20 cellular contexts compared by ENCODE assay signal in the genomic region with DNA sequence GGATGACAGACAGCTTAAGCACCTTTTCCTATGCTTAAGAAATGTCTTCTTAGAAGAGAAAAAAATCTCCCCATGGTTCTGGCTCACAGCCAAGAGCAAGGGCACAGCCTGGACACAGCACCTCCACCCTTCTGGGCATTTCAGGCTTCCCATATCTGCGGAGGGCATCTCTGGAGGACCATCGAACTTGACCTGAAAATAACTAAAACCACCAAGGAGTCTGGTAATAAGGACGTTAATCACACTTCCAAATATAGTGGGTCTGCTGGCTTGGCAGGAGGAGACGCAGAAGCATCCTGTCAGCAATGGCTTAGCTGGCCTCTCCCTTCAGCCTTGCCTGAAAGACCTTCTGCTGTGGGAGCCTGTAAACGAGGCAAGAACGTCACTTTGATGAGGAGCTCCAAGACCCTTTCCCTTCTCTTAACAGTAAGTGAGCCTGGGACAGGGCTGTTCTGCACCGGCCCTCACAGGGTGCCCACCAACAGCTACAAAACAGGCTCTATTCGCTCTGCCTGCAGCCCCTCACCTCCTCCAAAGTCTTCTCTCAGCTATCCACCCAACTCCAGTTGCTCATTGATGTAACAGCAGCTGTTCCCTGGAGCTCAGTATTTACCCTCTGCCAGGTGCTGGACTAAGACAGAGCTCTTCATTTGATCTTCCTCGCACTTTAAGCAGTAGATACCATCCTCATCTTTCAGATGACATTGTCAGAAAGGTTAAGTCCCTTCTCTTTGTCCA. TPM values are rescaled to one million over a fixed set of nuclear protein-coding genes. Genes with fewer than 3 reads are reported as not detected.
DNase-seq lines count a peak whose midpoint lies in the region; ATAC-seq and TF ChIP-seq lines count a peak whose summit lies in the region.
"Had no signal": no experiment of that assay in that cellular context is flagged by ENCODE, and none has a peak within 500 bp of the region (broad histone marks: within the 10 kb centered on the region; RNA-seq: fewer than 3 reads in every experiment).

No MANE protein-coding gene starts in this region.

- H3K27me3 Mint-ChIP-seq in activated naive CD8-positive, alpha-beta T cell treated with anti-CD3 and anti-CD28 coated beads, Interleukin-2, amount 10 ng/mL, durations not matched to agents 7 days and 5 days: no peaks in the 10 kb centered on the region
- no peaks in the 10 kb centered on the region for H3K27me3 Mint-ChIP-seq in activated naive CD8-positive, alpha-beta T cell treated with anti-CD3 and anti-CD28 coated beads, Interleukin-2, amount 50 U/mL, for 24 hours
- H3K27me3 Mint-ChIP-seq in T-helper 17 cell: no peaks in the 10 kb centered on the region
- H3K27me3 Mint-ChIP-seq: activated naive CD4-positive, alpha-beta T cell treated with anti-CD3 and anti-CD28 coated beads, Interleukin-2, amount 10 ng/mL, durations not matched to agents 7 days and 5 days; effector memory CD8-positive, alpha-beta T cell had no signal

- H3K4me3 Mint-ChIP-seq in activated naive CD8-positive, alpha-beta T cell treated with anti-CD3 and anti-CD28 coated beads, Interleukin-2, amount 10 ng/mL, durations not matched to agents 7 days and 5 days: peak overlapping the region; percentile 17
- no peak overlapping the region for H3K4me3 Mint-ChIP-seq in activated naive CD8-positive, alpha-beta T cell treated with anti-CD3 and anti-CD28 coated beads, Interleukin-2, amount 50 U/mL, for 24 hours
- no peak overlapping the region for H3K4me3 Mint-ChIP-seq in T-helper 17 cell
- H3K4me3 Mint-ChIP-seq: activated naive CD4-positive, alpha-beta T cell treated with anti-CD3 and anti-CD28 coated beads, Interleukin-2, amount 10 ng/mL, durations not matched to agents 7 days and 5 days had no signal

- intact Hi-C loops in left colon (cut with DNase I, micrococcal nuclease): no loop called here
- intact Hi-C loops in thyroid gland (cut with DNase I): no loop called here

- H3K9me3 Mint-ChIP-seq in activated naive CD8-positive, alpha-beta T cell treated with anti-CD3 and anti-CD28 coated beads, Interleukin-2, amount 10 ng/mL, durations not matched to agents 7 days and 5 days: no peaks in the 10 kb centered on the region
- H3K9me3 Mint-ChIP-seq in activated naive CD8-positive, alpha-beta T cell treated with anti-CD3 and anti-CD28 coated beads, Interleukin-2, amount 50 U/mL, for 24 hours: no peaks in the 10 kb centered on the region
- H3K9me3 Mint-ChIP-seq: activated naive CD4-positive, alpha-beta T cell treated with anti-CD3 and anti-CD28 coated beads, Interleukin-2, amount 10 ng/mL, durations not matched to agents 7 days and 5 days; effector memory CD8-positive, alpha-beta T cell had no signal

- no peak for TF ChIP-seq POLR2A in thyroid gland (IDR thresholded peaks at IDR 0.05)

- no peak overlapping the region for H3K27ac Mint-ChIP-seq in activated naive CD8-positive, alpha-beta T cell treated with anti-CD3 and anti-CD28 coated beads, Interleukin-2, amount 10 ng/mL, durations not matched to agents 7 days and 5 days
- no peak overlapping the region for H3K27ac Mint-ChIP-seq in activated naive CD8-positive, alpha-beta T cell treated with anti-CD3 and anti-CD28 coated beads, Interleukin-2, amount 50 U/mL, for 24 hours
- H3K27ac Mint-ChIP-seq in T-helper 17 cell: peak overlapping the region; percentile 88
- H3K27ac Mint-ChIP-seq: activated naive CD4-positive, alpha-beta T cell treated with anti-CD3 and anti-CD28 coated beads, Interleukin-2, amount 10 ng/mL, durations not matched to agents 7 days and 5 days had no signal

- no peaks in the 10 kb centered on the region for H3K27me3 ChIP-seq in thyroid gland
- H3K27me3 ChIP-seq: Peyer's patch, sigmoid colon, tibial nerve had no signal

- no peak for ATAC-seq in activated naive CD8-positive, alpha-beta T cell treated with anti-CD3 and anti-CD28 coated beads, Interleukin-2, amount 10 ng/mL, durations not matched to agents 7 days and 5 days (ENCODE audit: low read depth)
- ATAC-seq in activated naive CD8-positive, alpha-beta T cell treated with anti-CD3 and anti-CD28 coated beads, Interleukin-2, amount 50 U/mL, for 24 hours: no peak
- ATAC-seq in T-helper 17 cell (no peak), left colon (peak; percentile 5), HG02938 (IDR thresholded peaks at IDR 0.05; ENCODE audit: unreplicated experiment) (no peak)
- ATAC-seq: effector memory CD8-positive, alpha-beta T cell had no signal

- no peak overlapping the region for H3K27ac ChIP-seq in thyroid gland
- H3K27ac ChIP-seq: Peyer's patch, tibial nerve had no signal

- POLR2A ChIA-PET in activated naive CD8-positive, alpha-beta T cell treated with anti-CD3 and anti-CD28 coated beads, Interleukin-2, amount 10 ng/mL, durations not matched to agents 7 days and 5 days (lab: Charles Lee): no interaction called here

- no peak for DNase-seq in activated naive CD8-positive, alpha-beta T cell treated with anti-CD3 and anti-CD28 coated beads, Interleukin-2, amount 10 ng/mL, durations not matched to agents 7 days and 5 days
- DNase-seq in activated naive CD8-positive, alpha-beta T cell treated with anti-CD3 and anti-CD28 coated beads, Interleukin-2, amount 50 U/mL, for 24 hours: no peak
- no peak for DNase-seq in T-helper 17 cell
- DNase-seq in left colon: no peak
- peak; percentile 13 to 17 for DNase-seq in thyroid gland
- no peak for DNase-seq in GOT3 (lab: John Stamatoyannopoulos, UW)
- no peak for DNase-seq in NCI-H345 (lab: John Stamatoyannopoulos, UW)
- DNase-seq: activated CD4-positive, CD25-positive, alpha-beta regulatory T cell treated with anti-CD3 and anti-CD28 coated beads, Interleukin-2, amount 50 U/mL, for 72 hours; activated CD8-positive, alpha-beta memory T cell treated with anti-CD3 and anti-CD28 coated beads, Interleukin-2, amount 50 U/mL, for 48 hours; activated naive CD4-positive, alpha-beta T cell treated with anti-CD3 and anti-CD28 coated beads, Interleukin-2, amount 10 ng/mL, durations not matched to agents 7 days and 5 days; DMS153; effector memory CD8-positive, alpha-beta T cell; mesendoderm; nucleus accumbens; Peyer's patch; sigmoid colon; stimulated activated CD4-positive, alpha-beta T cell treated with anti-CD3 and anti-CD28 coated beads, Interleukin-4, amount 100 ng/mL, for 24 hours; T-helper 1 cell had no signal

- no peak for TF ChIP-seq CTCF in thyroid gland (IDR thresholded peaks at IDR 0.05)

- H3K9me3 ChIP-seq in T-helper 17 cell (ENCODE audit: control insufficient read depth, low read length, poor library complexity, severe bottlenecking) (no peaks in the 10 kb centered on the region), thyroid gland (no peaks in the 10 kb centered on the region)
- H3K9me3 ChIP-seq: Peyer's patch, sigmoid colon, tibial nerve had no signal

- peaks cover 13 to 14% of the 10 kb centered on the region in 2 donors for H3K4me1 ChIP-seq in thyroid gland

- H3K4me1 Mint-ChIP-seq in activated naive CD8-positive, alpha-beta T cell treated with anti-CD3 and anti-CD28 coated beads, Interleukin-2, amount 10 ng/mL, durations not matched to agents 7 days and 5 days: peaks cover 23% of the 10 kb centered on the region
- peaks cover 19% of the 10 kb centered on the region for H3K4me1 Mint-ChIP-seq in activated naive CD8-positive, alpha-beta T cell treated with anti-CD3 and anti-CD28 coated beads, Interleukin-2, amount 50 U/mL, for 24 hours
- peaks cover 43% of the 10 kb centered on the region for H3K4me1 Mint-ChIP-seq in T-helper 17 cell

- H3K36me3 ChIP-seq in thyroid gland: peaks cover 13 to 15% of the 10 kb centered on the region in 2 donors

- H3K36me3 Mint-ChIP-seq in activated naive CD8-positive, alpha-beta T cell treated with anti-CD3 and anti-CD28 coated beads, Interleukin-2, amount 10 ng/mL, durations not matched to agents 7 days and 5 days: peaks cover 5% of the 10 kb centered on the region
- H3K36me3 Mint-ChIP-seq in activated naive CD8-positive, alpha-beta T cell treated with anti-CD3 and anti-CD28 coated beads, Interleukin-2, amount 50 U/mL, for 24 hours (ENCODE audit: low read depth): peaks cover 5% of the 10 kb centered on the region
- peaks cover 6% of the 10 kb centered on the region for H3K36me3 Mint-ChIP-seq in T-helper 17 cell (ENCODE audit: low read depth)

- 59 to 74% methylated on average over 9 of the region's 9 CpGs for WGBS in thyroid gland, 2 donors

- H3K4me3 ChIP-seq in thyroid gland (replicated peaks in 1 of 3): no peak overlapping the region
- H3K4me3 ChIP-seq: Peyer's patch, sigmoid colon, tibial nerve had no signal

RNA-seq across cellular contexts. Expression of a gene that starts 13.2 kb away (rescaled TPM):
- 10 to 100 TPM; 61.9 to 64.4 TPM for total RNA-seq in activated naive CD8-positive, alpha-beta T cell treated with anti-CD3 and anti-CD28 coated beads, Interleukin-2, amount 10 ng/mL, durations not matched to agents 7 days and 5 days
- total RNA-seq in T-helper 17 cell: 10 to 100 TPM; 38.2 to 47.6 TPM
- total RNA-seq in left colon: 10 to 100 TPM; 61.5 to 66.8 TPM
- total RNA-seq in thyroid gland: 100 to 1,000 TPM; 119 to 141 (median 130) TPM

RNA-seq across cellular contexts. Expression of a gene that starts 13.7 kb away (rescaled TPM):
- total RNA-seq in activated naive CD8-positive, alpha-beta T cell treated with anti-CD3 and anti-CD28 coated beads, Interleukin-2, amount 10 ng/mL, durations not matched to agents 7 days and 5 days: 10 to 100 TPM; 88.4 to 90.4 TPM
- total RNA-seq in T-helper 17 cell (100 to 1,000 TPM; 138 to 141 TPM), left colon (10 to 100 TPM; 53.2 to 58.5 TPM), thyroid gland (10 to 100 TPM; 14.4 to 36.9 (median 24.4) TPM)

Comparison
In these comparisons a context has a peak if more than half of its experiments do, and no peak if none do; other contexts are left out.
1. DNase-seq: peak in thyroid gland (2 of 2); none in activated naive CD8-positive, alpha-beta T cell treated with anti-CD3 and anti-CD28 coated beads, Interleukin-2, amount 10 ng/mL, durations not matched to agents 7 days and 5 days (single experiment), activated naive CD8-positive, alpha-beta T cell treated with anti-CD3 and anti-CD28 coated beads, Interleukin-2, amount 50 U/mL, for 24 hours (single experiment), T-helper 17 cell (0 of 3), left colon (0 of 2), GOT3 (single experiment) and NCI-H345 (single experiment).